ENCODE assay signal across 8 cellular contexts in genomic region chr5:55712023-55712859, GRCh38. TPM values are rescaled to one million over a fixed set of nuclear protein-coding genes. Genes with fewer than 3 reads are reported as not detected.
DNase-seq lines count a peak whose midpoint lies in the region; ATAC-seq, FAIRE-seq and TF ChIP-seq lines count a peak whose summit lies in the region.

TSS of gene SLC38A9 (minus strand) at chr5:55712324. CDS start at chr5:55697958, 14,366 bp downstream.

- ATAC-seq in GM18873 (IDR thresholded peaks at IDR 0.05; ENCODE audit: low FRiP score, unreplicated experiment) (peak; percentile 97), HG03139 (IDR thresholded peaks at IDR 0.05; ENCODE audit: unreplicated experiment) (peak; percentile 100)

- peaks cover 18 to 32% of the 10 kb centered on the region in 2 donors for H3K4me1 Mint-ChIP-seq in immature natural killer cell

- peak within 1 kb of the TSS; percentile 67 for H3K27ac ChIP-seq in WERI-Rb-1

- H3K27me3 ChIP-seq in WERI-Rb-1 (ENCODE audit: insufficient read depth, low read depth, severe bottlenecking) (no peaks in the 10 kb centered on the region), bronchial epithelial cell (ENCODE audit: control insufficient read depth, insufficient read depth, low read length) (no peaks in the 10 kb centered on the region)

- no peaks in the 10 kb centered on the region for H3K9me3 Mint-ChIP-seq in immature natural killer cell

- FAIRE-seq in bronchial epithelial cell (lab: Jason Lieb, UNC), result no peak

- H3K27me3 Mint-ChIP-seq in immature natural killer cell (ENCODE audit: low read depth in 3 of 3), result peaks cover 0 to 14% (median 4%) of the 10 kb centered on the region in 3 donors

- no peaks in the 10 kb centered on the region for H3K9me3 ChIP-seq in WERI-Rb-1 (ENCODE audit: severe bottlenecking)

- H3K36me3 ChIP-seq in WERI-Rb-1, result no peaks in the 10 kb centered on the region
- no peaks in the 10 kb centered on the region for H3K36me3 ChIP-seq in bronchial epithelial cell (ENCODE audit: control insufficient read depth, insufficient read depth, low read length)

- peak; percentile 92 for DNase-seq in ACHN
- peak; percentile 93 for DNase-seq in NCI-H2227 (lab: John Stamatoyannopoulos, UW; ENCODE audit: unreplicated experiment)
- DNase-seq in WERI-Rb-1, result peak; percentile 95
- DNase-seq in bronchial epithelial cell (ENCODE audit: low read depth), result peak; percentile 85
- peak; percentile 87 to 89 (median 88) for DNase-seq in immature natural killer cell
- DNase-seq in smooth muscle cell of the brain vasculature (ENCODE audit: low read depth, low spot score), result peak; percentile 79

- H3K4me3 Mint-ChIP-seq in immature natural killer cell, result peak within 1 kb of the TSS; percentile 97 to 99 (median 99)

- H3K27ac Mint-ChIP-seq in immature natural killer cell, result peak within 1 kb of the TSS; percentile 84 to 96 (median 92)

- no peak for TF ChIP-seq CTCF in WERI-Rb-1 (IDR thresholded peaks at IDR 0.05; ENCODE audit: low read depth, low read length)
- TF ChIP-seq CTCF in bronchial epithelial cell (IDR thresholded peaks at IDR 0.05; ENCODE audit: insufficient read depth, low read length, severe bottlenecking), result no peak

- in situ Hi-C loops in ACHN (cut with HindIII; ENCODE audit: low pct_ligation_motif_present, low pct_unique_long_range_greater_than_20kb, low sequenced_read_pairs), result no loop called here

- no peaks in the 10 kb centered on the region for H3K36me3 Mint-ChIP-seq in immature natural killer cell

- H3K4me3 ChIP-seq in WERI-Rb-1 (ENCODE audit: low read depth, low read length) (peak within 1 kb of the TSS; percentile 99), bronchial epithelial cell (ENCODE audit: low read depth, low read length) (peak within 1 kb of the TSS; percentile 74)

RNA-seq across cellular contexts. Expression of gene SLC38A9, which starts in this region (rescaled TPM):
- 30.7 and 32.4 TPM in 2 replicates for total RNA-seq in bronchial epithelial cell
- polyA plus RNA-seq in immature natural killer cell, result 10 to 100 TPM in 2 of 3 donors, 1 to 10 TPM in 1; 6.9 to 15.4 (median 15.2) TPM

Comparison
In these comparisons a context has a peak if more than half of its experiments do, and no peak if none do; other contexts are left out.
1. Peak in every context shown above with its lines: DNase-seq, ATAC-seq, H3K4me3 ChIP-seq and H3K27ac ChIP-seq.